ENCODE assay signal across 14 cellular contexts in the genomic region with DNA sequence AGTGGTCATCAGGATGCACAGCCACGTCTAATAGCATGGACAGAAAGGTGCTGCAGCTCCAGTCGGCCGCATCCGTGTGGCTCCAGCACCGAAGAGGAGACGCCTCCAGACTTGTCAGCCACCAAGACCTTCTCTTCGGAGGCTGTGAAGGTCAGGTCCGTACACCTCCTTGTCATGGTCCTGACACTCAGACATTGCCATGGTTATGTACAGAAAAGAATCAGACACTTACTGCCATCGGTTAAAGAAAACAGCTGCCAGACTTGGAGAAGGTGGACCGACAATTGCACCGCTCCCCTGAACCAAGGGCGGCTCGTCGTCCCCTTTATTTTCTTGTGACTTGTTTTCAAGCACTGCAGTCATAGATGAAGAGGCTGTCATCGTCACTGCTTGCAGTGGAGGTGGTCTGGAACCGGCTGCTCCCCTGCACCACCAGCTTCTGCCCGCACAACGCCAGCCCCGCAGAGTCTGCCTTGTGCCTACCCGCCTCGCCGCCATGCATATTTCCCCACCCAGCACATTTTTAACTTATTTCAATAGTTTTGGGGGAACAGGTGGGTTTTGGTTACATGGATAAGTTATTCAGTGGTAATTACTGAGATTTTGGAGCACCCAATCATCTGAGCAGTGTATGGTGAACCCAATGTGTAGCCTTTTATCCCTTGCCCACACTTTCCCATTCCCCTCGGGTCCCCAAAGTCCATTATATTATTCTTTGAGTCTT. TPM values are rescaled to one million over a fixed set of nuclear protein-coding genes. Genes with fewer than 3 reads are reported as not detected.
DNase-seq lines count a peak whose midpoint lies in the region; ATAC-seq and TF ChIP-seq lines count a peak whose summit lies in the region.
"Had no signal": no experiment of that assay in that cellular context is flagged by ENCODE, and none has a peak within 500 bp of the region (broad histone marks: within the 10 kb centered on the region; RNA-seq: fewer than 3 reads in every experiment).

No MANE protein-coding gene starts in this region.

- no peaks in the 10 kb centered on the region for H3K9me3 ChIP-seq in CD8-positive, alpha-beta T cell (ENCODE audit: low read length)

- CTCF ChIA-PET in CD8-positive, alpha-beta T cell (lab: Charles Lee): interaction anchor here (0.6 kb wide), 1 partner anchor 296 kb away, joined by 3 read pairs; no protein-coding TSS in a partner anchor

- H3K27ac ChIP-seq in CD8-positive, alpha-beta T cell (ENCODE audit: low read depth, low read length): no peak overlapping the region

- intact Hi-C loops in CD8-positive, alpha-beta T cell (cut with DNase I, micrococcal nuclease): loop anchor here in 1 of 2 experiments (10.0 kb wide), 1 partner anchor 164 kb away; no protein-coding TSS in a partner anchor

- H3K9me3 Mint-ChIP-seq in CD8-positive, alpha-beta T cell: peaks cover 6% of the 10 kb centered on the region
- H3K9me3 Mint-ChIP-seq in IgD-negative memory B cell: peaks cover 0 to 2% (median 0%) of the 10 kb centered on the region in 3 donors

- DNase-seq in CD8-positive, alpha-beta T cell: peak in 1 of 7 experiments; percentile 36
- DNase-seq in omental fat pad (ENCODE audit: low spot score): no peak
- no peak for DNase-seq in CD1c-positive myeloid dendritic cell (ENCODE audit: extremely low spot score)
- no peak for DNase-seq in iPS-NIHi7 (ENCODE audit: extremely low spot score)
- no peak for DNase-seq in NCI-H146 (lab: John Stamatoyannopoulos, UW)
- DNase-seq: activated CD4-positive, alpha-beta T cell treated with anti-CD3 and anti-CD28 coated beads, Interleukin-2, amount 50 U/mL, for 1 hour; GDM1; NCI-H82; substantia nigra had no signal

- H3K36me3 ChIP-seq in CD8-positive, alpha-beta T cell (ENCODE audit: insufficient read depth, low read length): no peaks in the 10 kb centered on the region

- no peaks in the 10 kb centered on the region for H3K27me3 ChIP-seq in CD8-positive, alpha-beta T cell (ENCODE audit: insufficient read depth, low read length)

- peak; percentile 37 for ATAC-seq in CD8-positive, alpha-beta T cell
- peak; percentile 39 for ATAC-seq in esophagus mucosa
- peak; percentile 19 for ATAC-seq in omental fat pad (ENCODE audit: low FRiP score)
- ATAC-seq in GM19397 (IDR thresholded peaks at IDR 0.05; ENCODE audit: unreplicated experiment): no peak
- ATAC-seq: HCT116 had no signal

- TF ChIP-seq CTCF in CD8-positive, alpha-beta T cell (IDR thresholded peaks at IDR 0.05): no peak
- no peak for TF ChIP-seq CTCF in omental fat pad (IDR thresholded peaks at IDR 0.05)

- peaks cover 18% of the 10 kb centered on the region for H3K4me1 Mint-ChIP-seq in CD8-positive, alpha-beta T cell (ENCODE audit: low read depth)
- H3K4me1 Mint-ChIP-seq in IgD-negative memory B cell: peaks cover 0 to 9% (median 3%) of the 10 kb centered on the region in 3 donors

- peaks cover 19% of the 10 kb centered on the region for H3K4me1 ChIP-seq in CD8-positive, alpha-beta T cell (ENCODE audit: insufficient read depth, low read length)

- H3K4me3 ChIP-seq in CD8-positive, alpha-beta T cell (ENCODE audit: low read depth, low read length): no peak overlapping the region
- H3K4me3 ChIP-seq: lung had no signal

- no peaks in the 10 kb centered on the region for H3K27me3 Mint-ChIP-seq in CD8-positive, alpha-beta T cell (ENCODE audit: low read depth)
- H3K27me3 Mint-ChIP-seq in IgD-negative memory B cell: no peaks in the 10 kb centered on the region

- H3K4me3 Mint-ChIP-seq in CD8-positive, alpha-beta T cell: no peak overlapping the region
- peak overlapping the region in 1 of 4 donors; percentile 34 for H3K4me3 Mint-ChIP-seq in IgD-negative memory B cell

- no peak overlapping the region for H3K27ac Mint-ChIP-seq in CD8-positive, alpha-beta T cell
- H3K27ac Mint-ChIP-seq in IgD-negative memory B cell: peak overlapping the region; percentile 16 to 85 (median 73)

- POLR2A ChIA-PET in CD8-positive, alpha-beta T cell (lab: Charles Lee): interaction anchor here (1.0 kb wide), 1 partner anchor 75 kb away, joined by 3 read pairs; no protein-coding TSS in a partner anchor

- H3K36me3 Mint-ChIP-seq in CD8-positive, alpha-beta T cell: no peaks in the 10 kb centered on the region
- H3K36me3 Mint-ChIP-seq in IgD-negative memory B cell: no peaks in the 10 kb centered on the region

RNA-seq across cellular contexts. Expression of gene FBXO48, which starts 18.3 kb away (rescaled TPM):
- under 1 TPM; 0.22 to 0.30 TPM for total RNA-seq in CD8-positive, alpha-beta T cell
- polyA plus RNA-seq in IgD-negative memory B cell: 0.44 TPM
- total RNA-seq in esophagus mucosa (1.00 TPM), omental fat pad (1 to 10 TPM in 1 of 4 donors, under 1 TPM in 3; 0.24 to 1.3 (median 0.80) TPM)

RNA-seq across cellular contexts. Expression of gene APLF, which starts 18.6 kb away (rescaled TPM):
- 1 to 10 TPM; 4.1 to 4.2 TPM for total RNA-seq in CD8-positive, alpha-beta T cell
- 2.3 TPM for polyA plus RNA-seq in IgD-negative memory B cell
- 4.2 TPM for total RNA-seq in esophagus mucosa
- total RNA-seq in omental fat pad: 10 to 100 TPM in 2 of 4 donors, 1 to 10 TPM in 2; 6.0 to 12.3 (median 9.4) TPM
